In the genomic region with DNA sequence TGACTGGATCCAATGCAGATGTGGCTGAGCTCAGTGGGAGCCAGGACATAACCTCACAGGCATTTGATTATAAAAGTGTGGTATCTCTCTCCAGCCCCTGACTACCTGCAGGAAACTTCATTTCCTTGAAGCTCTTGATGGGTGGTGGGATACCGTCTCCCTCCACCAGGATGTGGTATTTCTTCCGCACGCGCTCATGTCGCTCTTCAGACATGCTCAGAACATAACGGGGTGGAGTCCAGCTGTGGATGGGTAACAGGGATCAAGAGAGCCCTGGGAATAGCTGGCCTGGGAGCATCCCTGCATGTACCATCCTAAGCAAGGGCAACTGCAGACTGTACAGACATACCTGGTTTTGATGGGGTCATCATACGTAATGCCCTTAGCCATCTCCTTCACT, we compare ENCODE assay signal across 9 cellular contexts. TPM values are rescaled to one million over a fixed set of nuclear protein-coding genes. Genes with fewer than 3 reads are reported as not detected.
DNase-seq lines count a peak whose midpoint lies in the region; ATAC-seq and TF ChIP-seq lines count a peak whose summit lies in the region.
"Had no signal": no experiment of that assay in that cellular context is flagged by ENCODE, and none has a peak within 500 bp of the region (broad histone marks: within the 10 kb centered on the region; RNA-seq: fewer than 3 reads in every experiment).

No MANE protein-coding gene starts in this region.

- no peaks in the 10 kb centered on the region for H3K27me3 Mint-ChIP-seq in activated naive CD4-positive, alpha-beta T cell treated with anti-CD3 and anti-CD28 coated beads, Interleukin-2, amount 10 ng/mL, durations not matched to agents 7 days and 5 days
- no peaks in the 10 kb centered on the region for H3K27me3 Mint-ChIP-seq in activated CD8-positive, alpha-beta T cell treated with anti-CD3 and anti-CD28 coated beads for 36 hours

- no peaks in the 10 kb centered on the region for H3K9me3 Mint-ChIP-seq in activated naive CD4-positive, alpha-beta T cell treated with anti-CD3 and anti-CD28 coated beads, Interleukin-2, amount 10 ng/mL, durations not matched to agents 7 days and 5 days
- H3K9me3 Mint-ChIP-seq in activated CD8-positive, alpha-beta T cell treated with anti-CD3 and anti-CD28 coated beads for 36 hours = no peaks in the 10 kb centered on the region

- H3K4me1 Mint-ChIP-seq in activated naive CD4-positive, alpha-beta T cell treated with anti-CD3 and anti-CD28 coated beads, Interleukin-2, amount 10 ng/mL, durations not matched to agents 7 days and 5 days = peaks cover 47% of the 10 kb centered on the region
- H3K4me1 Mint-ChIP-seq in activated CD8-positive, alpha-beta T cell treated with anti-CD3 and anti-CD28 coated beads for 36 hours (ENCODE audit: low read depth) = peaks cover 45% of the 10 kb centered on the region

- H3K27me3 ChIP-seq in iPS-18a (ENCODE audit: control insufficient read depth, insufficient read depth, low read length) (no peaks in the 10 kb centered on the region), subcutaneous abdominal adipose tissue (ENCODE audit: control insufficient read depth in 5 of 5, insufficient read depth in 4 of 5, low read length in 5 of 5) (peaks cover 0 to 4% (median 0%) of the 10 kb centered on the region in 5 donors)

- H3K4me1 ChIP-seq in iPS-18a (ENCODE audit: control insufficient read depth, low read depth, low read length) (peaks cover 4% of the 10 kb centered on the region), subcutaneous abdominal adipose tissue (ENCODE audit: control insufficient read depth in 5 of 5, insufficient read depth in 5 of 5, low read length in 5 of 5) (peaks cover 8 to 25% (median 18%) of the 10 kb centered on the region in 5 donors)

- H3K36me3 ChIP-seq in iPS-18a (ENCODE audit: control insufficient read depth, low read depth, low read length) (peaks cover 63% of the 10 kb centered on the region), subcutaneous abdominal adipose tissue (ENCODE audit: control insufficient read depth in 5 of 5, insufficient read depth in 5 of 5, low read length in 5 of 5) (peaks cover 0 to 69% (median 58%) of the 10 kb centered on the region in 5 donors)

- peak overlapping the region; percentile 73 for H3K27ac Mint-ChIP-seq in activated naive CD4-positive, alpha-beta T cell treated with anti-CD3 and anti-CD28 coated beads, Interleukin-2, amount 10 ng/mL, durations not matched to agents 7 days and 5 days
- H3K27ac Mint-ChIP-seq in activated CD8-positive, alpha-beta T cell treated with anti-CD3 and anti-CD28 coated beads for 36 hours = peak overlapping the region; percentile 42

- no peak for DNase-seq in activated naive CD4-positive, alpha-beta T cell treated with anti-CD3 and anti-CD28 coated beads, Interleukin-2, amount 10 ng/mL, durations not matched to agents 7 days and 5 days
- no peak for DNase-seq in activated naive CD4-positive, alpha-beta T cell treated with Interleukin-2 at 50 U/mL for 16 hours
- DNase-seq in activated CD8-positive, alpha-beta T cell treated with anti-CD3 and anti-CD28 coated beads for 36 hours = no peak
- DNase-seq in HUDEP-2 (lab: John Stamatoyannopoulos, UW; ENCODE audit: unreplicated experiment in 76 of 76) (no peak), superior temporal gyrus (ENCODE audit: extremely low spot score) (no peak)
- no peak for DNase-seq in activated CD4-positive, CD25-positive, alpha-beta regulatory T cell (lab: John Stamatoyannopoulos, UW)
- DNase-seq: NCI-H1105 had no signal

- CTCF ChIA-PET in activated naive CD4-positive, alpha-beta T cell treated with anti-CD3 and anti-CD28 coated beads, Interleukin-2, amount 10 ng/mL, durations not matched to agents 7 days and 5 days (lab: Charles Lee) = interaction anchor here (0.9 to 1.3 kb wide), 4 partner anchors 10 to 125 kb away, joined by 3 to 6 read pairs (median 4); no protein-coding TSS in a partner anchor
- CTCF ChIA-PET in activated CD8-positive, alpha-beta T cell treated with anti-CD3 and anti-CD28 coated beads for 36 hours (lab: Charles Lee) = interaction anchor here (1.4 to 9.4 kb wide), 4 partner anchors 14 to 212 kb away, joined by 3 to 65 read pairs (median 5); partner anchors contain the start of genes PRELID1 and RAB24

- peak overlapping the region; percentile 93 for H3K4me3 ChIP-seq in iPS-18a (ENCODE audit: low read length)
- H3K4me3 ChIP-seq in subcutaneous abdominal adipose tissue (ENCODE audit: low read depth in 1 of 5, low read length in 5 of 5) = peak overlapping the region; percentile 94 to 100 (median 99)

- H3K9ac ChIP-seq in iPS-18a (ENCODE audit: low read length) (no peak overlapping the region), subcutaneous abdominal adipose tissue (ENCODE audit: low read length in 5 of 5) (peak overlapping the region in 4 of 5 donors; percentile 80 to 99 (median 91))

- POLR2A ChIA-PET in activated CD8-positive, alpha-beta T cell treated with anti-CD3 and anti-CD28 coated beads for 36 hours (lab: Charles Lee) = interaction anchor here (0.6 to 2.8 kb wide), 11 partner anchors 9 to 111 kb away, joined by 3 to 9 read pairs (median 3); partner anchors contain the start of genes GRK6 and PDLIM7

- peaks cover 53% of the 10 kb centered on the region for H3K36me3 Mint-ChIP-seq in activated naive CD4-positive, alpha-beta T cell treated with anti-CD3 and anti-CD28 coated beads, Interleukin-2, amount 10 ng/mL, durations not matched to agents 7 days and 5 days
- peaks cover 70% of the 10 kb centered on the region for H3K36me3 Mint-ChIP-seq in activated CD8-positive, alpha-beta T cell treated with anti-CD3 and anti-CD28 coated beads for 36 hours (ENCODE audit: low read depth)

- TF ChIP-seq CTCF in activated CD8-positive, alpha-beta T cell treated with anti-CD3 and anti-CD28 coated beads for 36 hours (IDR thresholded peaks at IDR 0.05) = no peak

- H3K27ac ChIP-seq in iPS-18a (ENCODE audit: low read length) (no peak overlapping the region), subcutaneous abdominal adipose tissue (ENCODE audit: low read depth, low read length) (peak overlapping the region; percentile 76)

- intact Hi-C loops in activated CD8-positive, alpha-beta T cell treated with anti-CD3 and anti-CD28 coated beads for 36 hours (cut with micrococcal nuclease) = no loop called here

- ATAC-seq in activated CD8-positive, alpha-beta T cell treated with anti-CD3 and anti-CD28 coated beads for 36 hours = no peak

- no peaks in the 10 kb centered on the region for H3K9me3 ChIP-seq in iPS-18a (ENCODE audit: control insufficient read depth, low read depth, low read length)
- no peaks in the 10 kb centered on the region for H3K9me3 ChIP-seq in subcutaneous abdominal adipose tissue (ENCODE audit: control insufficient read depth in 5 of 5, low read length in 5 of 5)

- peak overlapping the region; percentile 79 for H3K4me3 Mint-ChIP-seq in activated naive CD4-positive, alpha-beta T cell treated with anti-CD3 and anti-CD28 coated beads, Interleukin-2, amount 10 ng/mL, durations not matched to agents 7 days and 5 days
- peak overlapping the region; percentile 92 for H3K4me3 Mint-ChIP-seq in activated CD8-positive, alpha-beta T cell treated with anti-CD3 and anti-CD28 coated beads for 36 hours

RNA-seq across cellular contexts. Expression of gene DDX41, which starts 1.2 kb away (rescaled TPM):
- 100 to 1,000 TPM; 226 to 228 TPM for total RNA-seq in activated CD8-positive, alpha-beta T cell treated with anti-CD3 and anti-CD28 coated beads for 36 hours

RNA-seq across cellular contexts. Expression of gene DOK3, which starts 6.0 kb away (rescaled TPM):
- total RNA-seq in activated CD8-positive, alpha-beta T cell treated with anti-CD3 and anti-CD28 coated beads for 36 hours = 1 to 10 TPM; 7.4 to 8.0 TPM

RNA-seq across cellular contexts. Expression of gene PDLIM7, which starts 18.2 kb away (rescaled TPM):
- total RNA-seq in activated CD8-positive, alpha-beta T cell treated with anti-CD3 and anti-CD28 coated beads for 36 hours = 10 to 100 TPM; 68.4 to 73.0 TPM

RNA-seq across cellular contexts. Expression of gene FAM193B, which starts 38.8 kb away (rescaled TPM):
- 10 to 100 TPM; 71.4 to 76.7 TPM for total RNA-seq in activated CD8-positive, alpha-beta T cell treated with anti-CD3 and anti-CD28 coated beads for 36 hours

RNA-seq across cellular contexts. Expression of gene DBN1, which starts 42.1 kb away (rescaled TPM):
- total RNA-seq in activated CD8-positive, alpha-beta T cell treated with anti-CD3 and anti-CD28 coated beads for 36 hours = 100 to 1,000 TPM; 101 to 105 TPM
